In genomic region chr5:636951-637350, GRCh38 we compare ENCODE assay signal across 19 cellular contexts. TPM values are rescaled to one million over a fixed set of nuclear protein-coding genes. Genes with fewer than 3 reads are reported as not detected.
DNase-seq lines count a peak whose midpoint lies in the region; ATAC-seq and TF ChIP-seq lines count a peak whose summit lies in the region.
"Had no signal": no experiment of that assay in that cellular context is flagged by ENCODE, and none has a peak within 500 bp of the region (broad histone marks: within the 10 kb centered on the region; RNA-seq: fewer than 3 reads in every experiment).

No MANE protein-coding gene starts in this region.

- H3K4me1 ChIP-seq in heart left ventricle = no peaks in the 10 kb centered on the region
- no peaks in the 10 kb centered on the region for H3K4me1 ChIP-seq in lower lobe of right lung
- no peaks in the 10 kb centered on the region for H3K4me1 ChIP-seq in spleen
- H3K4me1 ChIP-seq in endodermal cell (ENCODE audit: control insufficient read depth, insufficient read depth, low read length) = no peaks in the 10 kb centered on the region
- H3K4me1 ChIP-seq: BLaER1, SJCRH30 had no signal

- H3K4me3 ChIP-seq in heart left ventricle = no peak overlapping the region
- H3K4me3 ChIP-seq in lower lobe of right lung = no peak overlapping the region
- no peak overlapping the region for H3K4me3 ChIP-seq in spleen
- H3K4me3 ChIP-seq in endodermal cell (ENCODE audit: low read length) = no peak overlapping the region
- H3K4me3 ChIP-seq: BLaER1, GM23248, PC-9, SJCRH30 had no signal

- peak; percentile 44 for DNase-seq in cardiac septum (ENCODE audit: low spot score)
- no peak for DNase-seq in heart left ventricle
- peak; percentile 20 for DNase-seq in lower lobe of right lung
- peak; percentile 43 for DNase-seq in spleen
- no peak for DNase-seq in endodermal cell
- no peak for DNase-seq in NCI-H187 (lab: John Stamatoyannopoulos, UW)
- DNase-seq in T1000 (lab: John Stamatoyannopoulos, UW) = no peak
- DNase-seq: CD4-positive, CD25-positive, alpha-beta regulatory T cell; DMS53; GM23248; H7; KBM-7; NCI-H2029 treated with DMSO at 0.1 percent for 48 hours; NCI-H2227 treated with DMSO at 0.1 percent for 48 hours; NCI-H526 treated with DMSO at 0.1 percent for 48 hours; PC-9; SJCRH30 had no signal

- H3K36me3 Mint-ChIP-seq in endodermal cell (ENCODE audit: low read depth) = peaks cover 56% of the 10 kb centered on the region

- H3K4me3 Mint-ChIP-seq in endodermal cell = no peak overlapping the region
- H3K4me3 Mint-ChIP-seq: CD4-positive, CD25-positive, alpha-beta regulatory T cell had no signal

- H3K9ac ChIP-seq in endodermal cell (ENCODE audit: extremely low read depth, low read length, poor library complexity, severe bottlenecking) = no peak overlapping the region
- H3K9ac ChIP-seq: BLaER1, GM23248 had no signal

- ATAC-seq in heart left ventricle (no peak), lower lobe of right lung (no peak)

- no peak for TF ChIP-seq POLR2A in heart left ventricle (IDR thresholded peaks at IDR 0.05)
- no peak for TF ChIP-seq POLR2A in spleen (IDR thresholded peaks at IDR 0.05)

- WGBS in heart left ventricle, 4 donors = 89 to 96% (median 94%) methylated on average over 20 of the region's 20 CpGs
- 84 to 96% (median 91%) methylated on average over 20 of the region's 20 CpGs for WGBS in spleen, 5 donors
- 93 to 98% methylated on average over 18 to 20 of the region's 20 CpGs for WGBS in endodermal cell (ENCODE audit: insufficient coverage in 1 of 2, insufficient read length in 1 of 2), 2 experiments

- TF ChIP-seq CTCF in heart left ventricle (IDR thresholded peaks at IDR 0.05) (no peak), lower lobe of right lung (IDR thresholded peaks at IDR 0.05) (no peak), spleen (IDR thresholded peaks at IDR 0.05 in 8 of 11, conservative IDR thresholded peaks at IDR 0.05 in 3 of 11) (no peak), endodermal cell (conservative IDR thresholded peaks at IDR 0.05) (no peak)

- no peaks in the 10 kb centered on the region for H3K27me3 ChIP-seq in heart left ventricle
- no peaks in the 10 kb centered on the region for H3K27me3 ChIP-seq in lower lobe of right lung (ENCODE audit: low read depth)
- no peaks in the 10 kb centered on the region for H3K27me3 ChIP-seq in spleen (replicated peaks in 1 of 7)
- H3K27me3 ChIP-seq in endodermal cell (ENCODE audit: control insufficient read depth, insufficient read depth, low read length, poor library complexity, severe bottlenecking) = no peaks in the 10 kb centered on the region
- H3K27me3 ChIP-seq: BLaER1, SJCRH30 had no signal

- H3K36me3 ChIP-seq in heart left ventricle (peaks cover 0 to 46% (median 19%) of the 10 kb centered on the region in 9 donors), lower lobe of right lung (peaks cover 67% of the 10 kb centered on the region), spleen (peaks cover 11 to 84% (median 65%) of the 10 kb centered on the region in 6 donors), endodermal cell (ENCODE audit: control insufficient read depth, insufficient read depth, low read length) (peaks cover 41% of the 10 kb centered on the region)

- intact Hi-C loops in cardiac septum (cut with DNase I) = no loop called here
- intact Hi-C loops in heart left ventricle (cut with DNase I) = no loop called here
- intact Hi-C loops in lower lobe of right lung (cut with DNase I) = no loop called here
- intact Hi-C loops in spleen (cut with DNase I; ENCODE audit: low total_unique reads) = no loop called here

- H3K9me3 Mint-ChIP-seq in endodermal cell = no peaks in the 10 kb centered on the region
- H3K9me3 Mint-ChIP-seq: CD4-positive, CD25-positive, alpha-beta regulatory T cell had no signal

- no peaks in the 10 kb centered on the region for H3K4me1 Mint-ChIP-seq in endodermal cell
- H3K4me1 Mint-ChIP-seq: CD4-positive, CD25-positive, alpha-beta regulatory T cell had no signal

- H3K27ac ChIP-seq in heart left ventricle = no peak overlapping the region
- H3K27ac ChIP-seq in lower lobe of right lung = no peak overlapping the region
- no peak overlapping the region for H3K27ac ChIP-seq in spleen
- no peak overlapping the region for H3K27ac ChIP-seq in endodermal cell (ENCODE audit: low read depth, low read length)
- H3K27ac ChIP-seq: BLaER1, GM23248, PC-9, SJCRH30 had no signal

- H3K27me3 Mint-ChIP-seq in endodermal cell (ENCODE audit: insufficient read depth) = no peaks in the 10 kb centered on the region
- H3K27me3 Mint-ChIP-seq: CD4-positive, CD25-positive, alpha-beta regulatory T cell had no signal

- peaks cover 0 to 7% (median 0%) of the 10 kb centered on the region in 12 donors for H3K9me3 ChIP-seq in heart left ventricle
- no peaks in the 10 kb centered on the region for H3K9me3 ChIP-seq in lower lobe of right lung
- peaks cover 0 to 13% (median 9%) of the 10 kb centered on the region in 8 donors for H3K9me3 ChIP-seq in spleen
- no peaks in the 10 kb centered on the region for H3K9me3 ChIP-seq in endodermal cell (ENCODE audit: control insufficient read depth, low read length)
- H3K9me3 ChIP-seq: BLaER1, SJCRH30 had no signal

- H3K27ac Mint-ChIP-seq in endodermal cell = no peak overlapping the region
- H3K27ac Mint-ChIP-seq: CD4-positive, CD25-positive, alpha-beta regulatory T cell had no signal

RNA-seq across cellular contexts. Expression of gene CEP72, which starts 24.8 kb away (rescaled TPM):
- total RNA-seq in cardiac septum (0.86 TPM), heart left ventricle (1 to 10 TPM in 7 of 9 donors, under 1 TPM in 2; 0.58 to 4.1 (median 1.5) TPM), lower lobe of right lung (10.6 TPM), spleen (10 to 100 TPM in 4 of 7 donors, 1 to 10 TPM in 3; 8.5 to 13.1 (median 10.4) TPM), endodermal cell (10 to 100 TPM; 35.6 to 36.5 TPM)
- polyA plus RNA-seq in heart left ventricle (1 to 10 TPM; 1.6 to 1.7 TPM), spleen (1 to 10 TPM; 2.1 to 4.5 (median 2.9) TPM)
- polyA plus RNA-seq in endodermal cell (2013, experiment 1 of 2) = 16.6 TPM
- polyA plus RNA-seq in endodermal cell (2013, experiment 2 of 2) = 18.2 TPM

RNA-seq across cellular contexts. Expression of gene TPPP, which starts 56.2 kb away (rescaled TPM):
- total RNA-seq in cardiac septum (7.3 TPM), heart left ventricle (10 to 100 TPM in 8 of 9 donors, 1 to 10 TPM in 1; 7.5 to 31.2 (median 15.8) TPM), lower lobe of right lung (16.2 TPM), spleen (10 to 100 TPM in 1 of 7 donors, 1 to 10 TPM in 6; 2.4 to 12.2 (median 4.4) TPM), endodermal cell (under 1 TPM; 0.22 to 0.70 TPM)
- polyA plus RNA-seq in heart left ventricle (10 to 100 TPM in 1 of 2 donors, 1 to 10 TPM in 1; 9.5 to 10.4 TPM), spleen (under 1 TPM; 0.30 to 0.83 (median 0.41) TPM)
- 2.0 TPM for polyA plus RNA-seq in endodermal cell (2013, experiment 1 of 2)
- 1.5 TPM for polyA plus RNA-seq in endodermal cell (2013, experiment 2 of 2)
- total RNA-seq: GM23248, LHCN-M2 had no signal
- polyA plus RNA-seq: GM23248 had no signal

Comparison
In these comparisons a context has a peak if more than half of its experiments do, and no peak if none do; other contexts are left out.
1. DNase-seq: peak in cardiac septum (single experiment), lower lobe of right lung (single experiment) and spleen (single experiment); none in heart left ventricle (0 of 5), endodermal cell (single experiment), NCI-H187 (0 of 2) and T1000 (single experiment).